In the genomic region with DNA sequence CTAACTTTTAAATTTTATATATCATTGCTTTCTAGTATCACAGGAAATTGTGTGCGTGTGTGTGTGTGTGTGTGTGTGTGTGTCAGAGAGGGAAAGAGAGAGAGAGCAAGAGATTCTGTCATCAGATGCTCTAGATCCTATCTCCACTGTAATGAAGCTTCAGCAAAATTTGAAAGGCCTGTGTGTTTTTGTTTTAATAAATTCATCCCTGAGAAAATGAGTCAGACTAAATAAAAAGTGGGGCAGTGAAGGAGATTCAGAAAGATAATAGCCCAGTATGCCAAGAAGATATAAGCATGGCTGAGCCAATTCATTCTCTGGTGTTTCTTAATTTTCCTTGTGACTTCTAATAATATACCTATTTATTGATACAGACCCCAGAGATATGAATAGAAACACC, we compare ENCODE assay signal across 16 cellular contexts.
A peak's percentile ranks its signal among the peaks of the same experiment; 100 is the strongest.
DNase-seq lines count a peak whose midpoint lies in the region; ATAC-seq, FAIRE-seq and TF ChIP-seq lines count a peak whose summit lies in the region.
"Had no signal": no experiment of that assay in that cellular context is flagged by ENCODE, and none has a peak within 500 bp of the region (broad histone marks: within the 10 kb centered on the region; RNA-seq: fewer than 3 reads in every experiment).

No MANE protein-coding gene starts in this region.

- H3K79me2 ChIP-seq in HCT116 (ENCODE audit: insufficient read depth, low read length) (no peaks in the 10 kb centered on the region), HepG2 (ENCODE audit: insufficient read depth, low read length) (no peaks in the 10 kb centered on the region)

- H3K36me3 ChIP-seq in HCT116 (ENCODE audit: control insufficient read depth in 1 of 2, insufficient read depth in 2 of 2, low read length in 2 of 2) (peaks cover 0 to 11% of the 10 kb centered on the region in 2 experiments; a peak in 2 of 4 replicates), HepG2 (replicated peaks in 1 of 2; ENCODE audit: control insufficient read depth in 1 of 2, insufficient read depth in 2 of 2, low read length in 2 of 2) (no peaks in the 10 kb centered on the region)
- H3K36me3 ChIP-seq: HAP-1 had no signal

- peak overlapping the region; percentile 60 for H3K4me2 ChIP-seq in HCT116 (ENCODE audit: low read length)
- no peak overlapping the region for H3K4me2 ChIP-seq in HepG2 (ENCODE audit: low read depth, low read length)

- POLR2A ChIA-PET in HCT116 (lab: Charles Lee) = no interaction called here
- POLR2A ChIA-PET in HepG2 (lab: Yijun Ruan, JAX) = no interaction called here

- RAD21 ChIA-PET in HCT116 (lab: Charles Lee; ENCODE audit: low non-redundant PET in 1 of 2, low total read pairs in 2 of 2, uncharacterized antibody in 2 of 2, unreplicated experiment in 2 of 2) = no interaction called here

- CTCF ChIA-PET in HCT116 (lab: Charles Lee) = no interaction called here
- CTCF ChIA-PET in HepG2 (lab: Yijun Ruan, JAX; ENCODE audit: low intra/inter-chr PET ratio, low total read pairs) = no interaction called here

- H3K4me1 ChIP-seq in HCT116 (ENCODE audit: control insufficient read depth in 1 of 2, insufficient read depth in 2 of 2, low read length in 2 of 2) = peaks cover 13 to 23% of the 10 kb centered on the region in 2 experiments
- no peaks in the 10 kb centered on the region for H3K4me1 ChIP-seq in HepG2 (ENCODE audit: insufficient read depth, low read length)
- H3K4me1 ChIP-seq: HAP-1 had no signal

- H4K20me1 ChIP-seq in HCT116 (ENCODE audit: insufficient read depth) = no peaks in the 10 kb centered on the region
- no peaks in the 10 kb centered on the region for H4K20me1 ChIP-seq in HepG2 (ENCODE audit: insufficient read depth, low read length)

- H3K4me3 ChIP-seq in HCT116 (replicated peaks in 1 of 2; ENCODE audit: low read depth in 1 of 2, low read length in 2 of 2) = no peak overlapping the region
- H3K4me3 ChIP-seq in foreskin fibroblast (ENCODE audit: low read depth in 1 of 2, low read length in 2 of 2) = no peak overlapping the region
- H3K4me3 ChIP-seq in HepG2 (replicated peaks in 1 of 3; ENCODE audit: insufficient read depth in 1 of 3, low read depth in 2 of 3, low read length in 3 of 3) = no peak overlapping the region
- H3K4me3 ChIP-seq: HAP-1 had no signal

- 25% methylated on average over 1 of the region's 1 CpG for WGBS in HepG2 (ENCODE audit: low lambda C conversion rate)

- intact Hi-C loops in HCT116 (cut with micrococcal nuclease) = no loop called here
- intact Hi-C loops in HepG2 (cut with micrococcal nuclease; ENCODE audit: unreplicated experiment) = no loop called here

- no peak for TF ChIP-seq CTCF in HCT116 (IDR thresholded peaks at IDR 0.05 in 2 of 3, conservative IDR thresholded peaks at IDR 0.05 in 1 of 3; ENCODE audit: borderline replicate concordance in 1 of 3, insufficient read depth in 1 of 3, low read depth in 2 of 3, low read length in 2 of 3)
- TF ChIP-seq CTCF in foreskin fibroblast (IDR thresholded peaks at IDR 0.05; ENCODE audit: low read depth, low read length) = no peak
- no peak for TF ChIP-seq CTCF in HepG2 (CRISPR knock-in tag; IDR thresholded peaks at IDR 0.05)

- TF ChIP-seq POLR2A in HCT116 (IDR thresholded peaks at IDR 0.05; ENCODE audit: borderline replicate concordance, extremely low read depth, insufficient read depth, insufficient read length) (no peak), HepG2 (IDR thresholded peaks at IDR 0.05; ENCODE audit: insufficient read depth in 1 of 2, low read depth in 2 of 2, low read length in 2 of 2) (no peak)

- H3K27me3 ChIP-seq in HCT116 (ENCODE audit: insufficient read depth, low read length) (no peaks in the 10 kb centered on the region), HepG2 (ENCODE audit: control insufficient read depth in 1 of 2, insufficient read depth in 2 of 2, low read length in 2 of 2) (no peaks in the 10 kb centered on the region)

- TF ChIP-seq EP300 in HepG2 (IDR thresholded peaks at IDR 0.05; ENCODE audit: low read depth in 2 of 2, low read length in 2 of 2) = no peak
- TF ChIP-seq EP300 in HepG2 (CRISPR knock-in tag; IDR thresholded peaks at IDR 0.05; ENCODE audit: borderline replicate concordance) = no peak

- H2AFZ ChIP-seq in HCT116 (ENCODE audit: low read depth, low read length, poor library complexity, severe bottlenecking) = no peak overlapping the region
- H2AFZ ChIP-seq in HepG2 (ENCODE audit: low read length) = no peak overlapping the region

- in situ Hi-C loops in HepG2 (cut with HindIII; ENCODE audit: extremely low pct_ligation_motif_present, low pct_unique_long_range_greater_than_20kb) = no loop called here

- no peak for TF ChIP-seq RAD21 in HCT116 (IDR thresholded peaks at IDR 0.05; ENCODE audit: low read depth)
- TF ChIP-seq RAD21 in HepG2 (CRISPR knock-in tag; IDR thresholded peaks at IDR 0.05) = no peak

- no peak for ATAC-seq in HCT116
- ATAC-seq in GM21576 (IDR thresholded peaks at IDR 0.05; ENCODE audit: unreplicated experiment) = no peak
- ATAC-seq in HepG2 = no peak
- ATAC-seq: CD8-positive, alpha-beta T cell; stimulated activated naive B cell treated with anti-CD40 and anti-IgM and Interleukin-4, amounts not matched to agents 10 μg/mL and 1 μg/mL and 100 μg/mL, for 72 hours had no signal

- peak overlapping the region; percentile 55; the same call in 1 of the 2 replicates for H3K27ac ChIP-seq in HCT116 (ENCODE audit: low read depth, low read length)
- H3K27ac ChIP-seq in HepG2 (ENCODE audit: extremely low read length, insufficient read depth, low read length) = no peak overlapping the region
- H3K27ac ChIP-seq: 22Rv1 had no signal

- no peak for FAIRE-seq in HepG2 (lab: Jason Lieb, UNC)
- FAIRE-seq: frontal cortex, G401.6 had no signal

- H3K9me2 ChIP-seq in HCT116 (ENCODE audit: insufficient read depth) = no peaks in the 10 kb centered on the region

- H3K9ac ChIP-seq in HCT116 (ENCODE audit: low read length) (peak overlapping the region; percentile 56), HepG2 (ENCODE audit: insufficient read depth, low read depth, low read length) (no peak overlapping the region)

- BruUV-seq in HCT116 (replicated peaks; lab: Mats Ljungman, UMichigan) (no TSS peak), HepG2 (replicated peaks; lab: Mats Ljungman, UMichigan) (no TSS peak)

- DNase-seq in A172 (ENCODE audit: low spot score) (peak; percentile 64), HCT116 (ENCODE audit: low read depth, low spot score) (no peak), amniotic epithelial cell (ENCODE audit: low read depth) (peak; percentile 57), foreskin fibroblast (peak; percentile 31 to 40), C1 segment of cervical spinal cord (lab: John Stamatoyannopoulos, UW) (no peak), OCI-M2 (lab: John Stamatoyannopoulos, UW; ENCODE audit: unreplicated experiment) (no peak), HepG2 (ENCODE audit: low spot score) (no peak)
- DNase-seq: activated CD4-positive, alpha-beta T cell treated with anti-CD3 and anti-CD28 coated beads for 48 hours; CD8-positive, alpha-beta T cell; NCI-H446; stimulated activated naive B cell treated with anti-CD40 and anti-IgM and Interleukin-4, amounts not matched to agents 10 μg/mL and 1 μg/mL and 100 μg/mL, for 72 hours had no signal

- peaks cover 0 to 10% of the 10 kb centered on the region in 2 experiments; a peak in 1 of 4 replicates for H3K9me3 ChIP-seq in HCT116 (ENCODE audit: control insufficient read depth in 1 of 2, insufficient read depth in 1 of 2, low read depth in 1 of 2, low read length in 2 of 2)
- H3K9me3 ChIP-seq in HepG2 (ENCODE audit: low read length) = peaks cover 63% of the 10 kb centered on the region
- H3K9me3 ChIP-seq: HAP-1 had no signal

TF ChIP-seq in HCT116, 20 proteins besides CTCF, POLR2A, EP300 and RAD21:
- TF ChIP-seq FOSL1 (IDR thresholded peaks at IDR 0.05; ENCODE audit: low read depth) (no peak), ZFX (IDR thresholded peaks at IDR 0.05) (no peak), ATF3 (IDR thresholded peaks at IDR 0.05) (no peak), EGR1 (IDR thresholded peaks at IDR 0.05; ENCODE audit: low read depth) (no peak), SRF (IDR thresholded peaks at IDR 0.05; ENCODE audit: low read depth) (no peak), YY1 (IDR thresholded peaks at IDR 0.05; ENCODE audit: extremely low read depth, insufficient replicate concordance, low read depth, low read length) (no peak), SIN3A (IDR thresholded peaks at IDR 0.05; ENCODE audit: low read depth) (no peak), EZH2 (IDR thresholded peaks at IDR 0.05) (no peak), JUND (IDR thresholded peaks at IDR 0.05) (no peak)
TF ChIP-seq in HCT116: peak in this region for 0.

TF ChIP-seq in HepG2, 621 proteins besides CTCF, POLR2A, EP300 and RAD21 (continues in another document):
- TF ChIP-seq ZNF12 (CRISPR knock-in tag; IDR thresholded peaks at IDR 0.05) (no peak), MTA1 (CRISPR knock-in tag; IDR thresholded peaks at IDR 0.05; ENCODE audit: borderline replicate concordance) (no peak), TCF7 (IDR thresholded peaks at IDR 0.05; ENCODE audit: low read depth) (no peak), ZNF296 (CRISPR knock-in tag; conservative IDR thresholded peaks at IDR 0.05) (no peak), ATAD3A (CRISPR knock-in tag; IDR thresholded peaks at IDR 0.05) (no peak), KDM2A (CRISPR knock-in tag; IDR thresholded peaks at IDR 0.05; ENCODE audit: borderline replicate concordance, low read depth) (no peak), ZBTB38 (CRISPR knock-in tag; IDR thresholded peaks at IDR 0.05) (no peak), ZNF556 (CRISPR knock-in tag; IDR thresholded peaks at IDR 0.05; ENCODE audit: borderline replicate concordance) (no peak), THYN1 (CRISPR knock-in tag; IDR thresholded peaks at IDR 0.05; ENCODE audit: borderline replicate concordance, low read depth) (no peak), KLF6 (CRISPR knock-in tag; IDR thresholded peaks at IDR 0.05) (no peak), MTA3 (CRISPR knock-in tag; IDR thresholded peaks at IDR 0.05) (no peak), ZBTB7B (CRISPR knock-in tag; IDR thresholded peaks at IDR 0.05) (no peak), PATZ1 (CRISPR knock-in tag; IDR thresholded peaks at IDR 0.05) (no peak), ZC3H13 (CRISPR knock-in tag; IDR thresholded peaks at IDR 0.05) (no peak)

Comparison
In these comparisons a context has a peak if more than half of its experiments do, and no peak if none do; other contexts are left out.
1. DNase-seq: peak in A172 (single experiment), amniotic epithelial cell (single experiment) and foreskin fibroblast (2 of 2); none in HCT116 (single experiment), C1 segment of cervical spinal cord (0 of 14), OCI-M2 (single experiment) and HepG2 (single experiment).